8 cellular contexts compared by ENCODE assay signal in the genomic region with DNA sequence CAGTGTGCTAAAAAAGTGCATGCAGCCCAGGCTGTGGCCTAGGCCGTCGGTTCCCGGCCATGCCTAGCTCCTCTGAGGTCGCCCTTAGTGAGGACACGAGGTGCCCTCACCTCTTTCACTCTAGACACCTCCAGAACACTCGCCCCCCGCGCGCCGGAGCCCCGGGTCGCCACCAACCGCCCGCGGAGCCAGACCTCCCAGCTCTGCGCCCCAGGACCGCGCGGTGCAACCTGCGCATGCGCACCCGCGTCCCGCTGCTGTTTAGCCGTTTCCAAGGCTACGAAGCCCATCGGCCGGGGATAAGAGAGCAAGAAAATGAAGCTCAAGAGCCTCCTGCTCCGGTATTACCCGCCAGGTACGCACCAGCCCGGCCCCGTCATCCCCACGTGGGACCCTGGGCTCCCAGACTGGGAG. TPM values are rescaled to one million over a fixed set of nuclear protein-coding genes. Genes with fewer than 3 reads are reported as not detected.
DNase-seq lines count a peak whose midpoint lies in the region; ATAC-seq, FAIRE-seq and TF ChIP-seq lines count a peak whose summit lies in the region.

A gene with protein sequence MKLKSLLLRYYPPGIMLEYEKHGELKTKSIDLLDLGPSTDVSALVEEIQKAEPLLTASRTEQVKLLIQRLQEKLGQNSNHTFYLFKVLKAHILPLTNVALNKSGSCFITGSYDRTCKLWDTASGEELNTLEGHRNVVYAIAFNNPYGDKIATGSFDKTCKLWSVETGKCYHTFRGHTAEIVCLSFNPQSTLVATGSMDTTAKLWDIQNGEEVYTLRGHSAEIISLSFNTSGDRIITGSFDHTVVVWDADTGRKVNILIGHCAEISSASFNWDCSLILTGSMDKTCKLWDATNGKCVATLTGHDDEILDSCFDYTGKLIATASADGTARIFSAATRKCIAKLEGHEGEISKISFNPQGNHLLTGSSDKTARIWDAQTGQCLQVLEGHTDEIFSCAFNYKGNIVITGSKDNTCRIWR (plus strand): TSS at position 257 of the 414 bp plus-strand sequence. CDS start 59 bp downstream, at position 316.

- H3K9me3 ChIP-seq in CD4-positive, CD25-positive, alpha-beta regulatory T cell (ENCODE audit: control insufficient read depth in 2 of 2, low read length in 2 of 2) = no peaks in the 10 kb centered on the region
- no peaks in the 10 kb centered on the region for H3K9me3 ChIP-seq in iPS-20b (ENCODE audit: insufficient read depth, low read depth, low read length)
- H3K9me3 ChIP-seq in uterus = no peaks in the 10 kb centered on the region

- ATAC-seq in CD4-positive, CD25-positive, alpha-beta regulatory T cell (ENCODE audit: low read depth in 2 of 2) = peak; percentile 39 to 55

- H3K4me1 ChIP-seq in CD4-positive, CD25-positive, alpha-beta regulatory T cell (ENCODE audit: control insufficient read depth, insufficient read depth, low read length, poor library complexity, severe bottlenecking) = peaks cover 7% of the 10 kb centered on the region
- H3K4me1 ChIP-seq in iPS-20b (ENCODE audit: insufficient read depth, low read length) (peaks cover 3% of the 10 kb centered on the region; the same call in 1 of the 2 replicates), uterus (no peaks in the 10 kb centered on the region)

- TF ChIP-seq POLR2A in uterus (IDR thresholded peaks at IDR 0.05) = no peak

- intact Hi-C loops in uterus (cut with DNase I; ENCODE audit: low total_unique reads) = no loop called here

- H3K4me3 ChIP-seq in CD4-positive, CD25-positive, alpha-beta regulatory T cell (ENCODE audit: low read depth, low read length) = no peak within 1 kb of the TSS
- peak within 1 kb of the TSS; percentile 35 for H3K4me3 ChIP-seq in HFF-Myc (replicated peaks; ENCODE audit: low read depth, low read length)
- peak within 1 kb of the TSS; percentile 21 for H3K4me3 ChIP-seq in bronchial epithelial cell (ENCODE audit: low read depth, low read length)
- H3K4me3 ChIP-seq in iPS-20b (ENCODE audit: low read length) = peak within 1 kb of the TSS; percentile 69; the same call in 1 of the 2 replicates
- peak within 1 kb of the TSS in 1 of 2 donors; percentile 9 for H3K4me3 ChIP-seq in uterus

- DNase-seq in CD4-positive, CD25-positive, alpha-beta regulatory T cell = peak; percentile 21 to 45 (median 38)
- peak; percentile 11 for DNase-seq in HFF-Myc (ENCODE audit: extremely low read depth, low read depth)
- peak; percentile 7 for DNase-seq in T-helper 2 cell treated with Interferon-gamma antibody and Interleukin-4, amounts not matched to agents 5 μg/mL and 100 μg/mL, for 36 hours (ENCODE audit: low spot score)
- no peak for DNase-seq in bronchial epithelial cell (ENCODE audit: low read depth)
- peak in 2 of 3 donors; percentile 14 to 29 for DNase-seq in stimulated activated CD4-positive, alpha-beta T cell treated with anti-CD3 and anti-CD28 coated beads, Interleukin-12 subunit alpha, Interleukin-12 subunit beta, amount 100 ng/mL, for 48 hours (ENCODE audit: low read depth in 2 of 3, low spot score in 1 of 3)
- no peak for DNase-seq in uterus
- DNase-seq in NCI-H1105 treated with DMSO at 0.1 percent for 48 hours (lab: John Stamatoyannopoulos, UW) = no peak

- no peaks in the 10 kb centered on the region for H3K36me3 ChIP-seq in CD4-positive, CD25-positive, alpha-beta regulatory T cell (ENCODE audit: control insufficient read depth, insufficient read depth, low read length)
- H3K36me3 ChIP-seq in bronchial epithelial cell (ENCODE audit: control insufficient read depth, insufficient read depth, low read length) = no peaks in the 10 kb centered on the region
- H3K36me3 ChIP-seq in iPS-20b (ENCODE audit: insufficient read depth, low read depth, low read length) = no peaks in the 10 kb centered on the region
- H3K36me3 ChIP-seq in uterus = no peaks in the 10 kb centered on the region

- peak within 1 kb of the TSS; percentile 29; the same call in 1 of the 2 replicates for H3K9ac ChIP-seq in iPS-20b (ENCODE audit: low read depth, low read length)

- H3K36me3 Mint-ChIP-seq in CD4-positive, CD25-positive, alpha-beta regulatory T cell = no peaks in the 10 kb centered on the region
- H3K36me3 Mint-ChIP-seq in T-helper 2 cell treated with Interferon-gamma antibody and Interleukin-4, amounts not matched to agents 5 μg/mL and 100 μg/mL, for 36 hours (ENCODE audit: low read depth) = no peaks in the 10 kb centered on the region

- FAIRE-seq in bronchial epithelial cell (lab: Jason Lieb, UNC) = no peak

- H3K27ac ChIP-seq in CD4-positive, CD25-positive, alpha-beta regulatory T cell (ENCODE audit: insufficient read depth, low read length, poor library complexity, severe bottlenecking) = no peak within 1 kb of the TSS
- H3K27ac ChIP-seq in iPS-20b (ENCODE audit: low read length) = no peak within 1 kb of the TSS
- no peak within 1 kb of the TSS for H3K27ac ChIP-seq in uterus

- peaks cover 28% of the 10 kb centered on the region for H3K27me3 Mint-ChIP-seq in CD4-positive, CD25-positive, alpha-beta regulatory T cell
- H3K27me3 Mint-ChIP-seq in T-helper 2 cell treated with Interferon-gamma antibody and Interleukin-4, amounts not matched to agents 5 μg/mL and 100 μg/mL, for 36 hours (ENCODE audit: low read depth) = peaks cover 16% of the 10 kb centered on the region

- H3K4me3 Mint-ChIP-seq in CD4-positive, CD25-positive, alpha-beta regulatory T cell = peak within 1 kb of the TSS in 1 of 4 donors; percentile 34
- no peak within 1 kb of the TSS for H3K4me3 Mint-ChIP-seq in T-helper 2 cell treated with Interferon-gamma antibody and Interleukin-4, amounts not matched to agents 5 μg/mL and 100 μg/mL, for 36 hours

- H3K27me3 ChIP-seq in CD4-positive, CD25-positive, alpha-beta regulatory T cell (ENCODE audit: control insufficient read depth, insufficient read depth, low read length) = peaks cover 2% of the 10 kb centered on the region
- H3K27me3 ChIP-seq in bronchial epithelial cell (ENCODE audit: control insufficient read depth, insufficient read depth, low read length) = no peaks in the 10 kb centered on the region
- peaks cover 17% of the 10 kb centered on the region; the same call in 1 of the 2 replicates for H3K27me3 ChIP-seq in iPS-20b (ENCODE audit: insufficient read depth, low read length)
- no peaks in the 10 kb centered on the region for H3K27me3 ChIP-seq in uterus

- peaks cover 0 to 7% (median 1%) of the 10 kb centered on the region in 7 donors for H3K9me3 Mint-ChIP-seq in CD4-positive, CD25-positive, alpha-beta regulatory T cell
- H3K9me3 Mint-ChIP-seq in T-helper 2 cell treated with Interferon-gamma antibody and Interleukin-4, amounts not matched to agents 5 μg/mL and 100 μg/mL, for 36 hours = no peaks in the 10 kb centered on the region

- no peak for TF ChIP-seq CTCF in HFF-Myc (IDR thresholded peaks at IDR 0.05; ENCODE audit: low read depth, low read length, missing control alignments)
- TF ChIP-seq CTCF in bronchial epithelial cell (IDR thresholded peaks at IDR 0.05; ENCODE audit: insufficient read depth, low read length, severe bottlenecking) = no peak
- TF ChIP-seq CTCF in uterus (IDR thresholded peaks at IDR 0.05) = no peak

- peaks cover 0 to 6% (median 0%) of the 10 kb centered on the region in 4 donors for H3K4me1 Mint-ChIP-seq in CD4-positive, CD25-positive, alpha-beta regulatory T cell
- no peaks in the 10 kb centered on the region for H3K4me1 Mint-ChIP-seq in T-helper 2 cell treated with Interferon-gamma antibody and Interleukin-4, amounts not matched to agents 5 μg/mL and 100 μg/mL, for 36 hours (ENCODE audit: low read depth)

- no peak within 1 kb of the TSS for H3K27ac Mint-ChIP-seq in CD4-positive, CD25-positive, alpha-beta regulatory T cell
- H3K27ac Mint-ChIP-seq in T-helper 2 cell treated with Interferon-gamma antibody and Interleukin-4, amounts not matched to agents 5 μg/mL and 100 μg/mL, for 36 hours = no peak within 1 kb of the TSS

RNA-seq across cellular contexts. Expression of the gene that starts here (rescaled TPM):
- not detected for total RNA-seq in CD4-positive, CD25-positive, alpha-beta regulatory T cell
- polyA plus RNA-seq in CD4-positive, CD25-positive, alpha-beta regulatory T cell = not detected
- total RNA-seq in bronchial epithelial cell = 0.13 and 0.26 TPM in 2 replicates
- 1 to 10 TPM in 1 of 4 donors, under 1 TPM in 1, not detected in 2; 0.29 to 2.5 TPM for total RNA-seq in uterus

Comparison
In these comparisons a context has a peak if more than half of its experiments do, and no peak if none do; other contexts are left out.
1. Peak in DNase-seq and ATAC-seq in CD4-positive, CD25-positive, alpha-beta regulatory T cell; RNA of the gene not detected or under 1 TPM.
2. DNase-seq: peak in HFF-Myc (single experiment), T-helper 2 cell treated with Interferon-gamma antibody and Interleukin-4, amounts not matched to agents 5 μg/mL and 100 μg/mL, for 36 hours (single experiment) and stimulated activated CD4-positive, alpha-beta T cell treated with anti-CD3 and anti-CD28 coated beads, Interleukin-12 subunit alpha, Interleukin-12 subunit beta, amount 100 ng/mL, for 48 hours (2 of 3); none in bronchial epithelial cell (single experiment), uterus (0 of 2) and NCI-H1105 treated with DMSO at 0.1 percent for 48 hours (single experiment).